Comparison of ENCODE assay signal across 16 cellular contexts in genomic region chr4:118869808-118870342, GRCh38. TPM values are rescaled to one million over a fixed set of nuclear protein-coding genes. Genes with fewer than 3 reads are reported as not detected.
A peak's percentile ranks its signal among the peaks of the same experiment; 100 is the strongest.
DNase-seq lines count a peak whose midpoint lies in the region; ATAC-seq, FAIRE-seq and TF ChIP-seq lines count a peak whose summit lies in the region.
"Had no signal": no experiment of that assay in that cellular context is flagged by ENCODE, and none has a peak within 500 bp of the region (broad histone marks: within the 10 kb centered on the region; RNA-seq: fewer than 3 reads in every experiment).

No MANE protein-coding gene starts in this region.

- DNase-seq in cardiac muscle cell (ENCODE audit: low read depth in 1 of 2, low spot score in 1 of 2): peak in 1 of 2 donors; percentile 23
- no peak for DNase-seq in right atrium auricular region (ENCODE audit: low spot score)
- peak; percentile 19 to 74 for DNase-seq in cardiac fibroblast (ENCODE audit: low read depth in 2 of 2)
- peak; percentile 59 for DNase-seq in iris pigment epithelial cell (ENCODE audit: low read depth)
- DNase-seq in activated T-cell treated with anti-CD3 and anti-CD28 coated beads, Interleukin-2, amount 50 U/mL, for 24 hours: no peak
- DNase-seq in hepatic stellate cell (ENCODE audit: low spot score): no peak
- no peak for DNase-seq in RCC 7860 (ENCODE audit: low spot score)
- DNase-seq: activated T-cell treated with anti-CD3 and anti-CD28 coated beads for 4 hours, amygdala, RPMI8226, small intestine, trophoblast cell had no signal

- H3K27me3 ChIP-seq in cardiac muscle cell (no peaks in the 10 kb centered on the region), right atrium auricular region (no peaks in the 10 kb centered on the region)

- H3K36me3 ChIP-seq in cardiac muscle cell (no peaks in the 10 kb centered on the region), right atrium auricular region (no peaks in the 10 kb centered on the region)

- H3K4me1 Mint-ChIP-seq in activated T-cell treated with anti-CD3 and anti-CD28 coated beads, Interleukin-2, amount 50 U/mL, for 24 hours (ENCODE audit: low read depth): peaks cover 10% of the 10 kb centered on the region

- no peaks in the 10 kb centered on the region for H3K4me1 ChIP-seq in cardiac muscle cell (ENCODE audit: low read depth)
- H3K4me1 ChIP-seq in right atrium auricular region: peaks cover 0 to 9% of the 10 kb centered on the region in 2 donors
- H3K4me1 ChIP-seq: A549 had no signal

- no peaks in the 10 kb centered on the region for H3K9me3 ChIP-seq in cardiac muscle cell (ENCODE audit: low read depth)
- no peaks in the 10 kb centered on the region for H3K9me3 ChIP-seq in right atrium auricular region
- H3K9me3 ChIP-seq: A549 had no signal

- no peaks in the 10 kb centered on the region for H3K36me3 Mint-ChIP-seq in activated T-cell treated with anti-CD3 and anti-CD28 coated beads, Interleukin-2, amount 50 U/mL, for 24 hours (ENCODE audit: low read depth)

- no peaks in the 10 kb centered on the region for H3K27me3 Mint-ChIP-seq in activated T-cell treated with anti-CD3 and anti-CD28 coated beads, Interleukin-2, amount 50 U/mL, for 24 hours

- no peak overlapping the region for H3K27ac Mint-ChIP-seq in activated T-cell treated with anti-CD3 and anti-CD28 coated beads, Interleukin-2, amount 50 U/mL, for 24 hours

- no peak for ATAC-seq in HG03432 (IDR thresholded peaks at IDR 0.05; ENCODE audit: unreplicated experiment)
- ATAC-seq: A549 had no signal

- FAIRE-seq in RCC 7860 (lab: Jason Lieb, UNC): no peak
- FAIRE-seq: A549, GM12891, GM19239, small intestine had no signal

- TF ChIP-seq CTCF in cardiac muscle cell (IDR thresholded peaks at IDR 0.05; ENCODE audit: low read depth, low read length): no peak
- TF ChIP-seq CTCF in right atrium auricular region (IDR thresholded peaks at IDR 0.05): no peak
- TF ChIP-seq CTCF in cardiac fibroblast (IDR thresholded peaks at IDR 0.05; ENCODE audit: low read depth, low read length): no peak

- H3K9me3 Mint-ChIP-seq in activated T-cell treated with anti-CD3 and anti-CD28 coated beads, Interleukin-2, amount 50 U/mL, for 24 hours: no peaks in the 10 kb centered on the region

- H3K27ac ChIP-seq in cardiac muscle cell (peak overlapping the region; percentile 16), right atrium auricular region (no peak overlapping the region)
- H3K27ac ChIP-seq: A549 had no signal

- H3K4me3 ChIP-seq in cardiac muscle cell (no peak overlapping the region), right atrium auricular region (no peak overlapping the region), cardiac fibroblast (replicated peaks in 1 of 2; ENCODE audit: low read depth in 2 of 2, low read length in 2 of 2) (no peak overlapping the region)
- H3K4me3 ChIP-seq: A549 had no signal

- no peak overlapping the region for H3K4me3 Mint-ChIP-seq in activated T-cell treated with anti-CD3 and anti-CD28 coated beads, Interleukin-2, amount 50 U/mL, for 24 hours

RNA-seq across cellular contexts. Expression of gene SYNPO2, which starts 18.8 kb away (rescaled TPM):
- total RNA-seq in cardiac muscle cell (35.6 and 43.5 TPM in 2 replicates), right atrium auricular region (100 to 1,000 TPM in 1 of 2 donors, 10 to 100 TPM in 1; 85.3 to 152 TPM)
- polyA plus RNA-seq in cardiac muscle cell: 10.0 and 14.7 TPM in 2 replicates

RNA-seq across cellular contexts. Expression of gene SEC24D, which starts 33.9 kb away (rescaled TPM):
- 23.9 and 59.2 TPM in 2 replicates for total RNA-seq in cardiac muscle cell
- 31.9 and 58.6 TPM in 2 replicates for polyA plus RNA-seq in cardiac muscle cell
- total RNA-seq in right atrium auricular region: 10 to 100 TPM; 25.8 to 33.4 TPM

Comparison
In these comparisons a context has a peak if more than half of its experiments do, and no peak if none do; other contexts are left out.
1. DNase-seq: peak in cardiac fibroblast (2 of 2) and iris pigment epithelial cell (single experiment); none in right atrium auricular region (single experiment), activated T-cell treated with anti-CD3 and anti-CD28 coated beads, Interleukin-2, amount 50 U/mL, for 24 hours (single experiment), hepatic stellate cell (single experiment) and RCC 7860 (single experiment).